ENCODE assay signal across 11 cellular contexts in the genomic region with DNA sequence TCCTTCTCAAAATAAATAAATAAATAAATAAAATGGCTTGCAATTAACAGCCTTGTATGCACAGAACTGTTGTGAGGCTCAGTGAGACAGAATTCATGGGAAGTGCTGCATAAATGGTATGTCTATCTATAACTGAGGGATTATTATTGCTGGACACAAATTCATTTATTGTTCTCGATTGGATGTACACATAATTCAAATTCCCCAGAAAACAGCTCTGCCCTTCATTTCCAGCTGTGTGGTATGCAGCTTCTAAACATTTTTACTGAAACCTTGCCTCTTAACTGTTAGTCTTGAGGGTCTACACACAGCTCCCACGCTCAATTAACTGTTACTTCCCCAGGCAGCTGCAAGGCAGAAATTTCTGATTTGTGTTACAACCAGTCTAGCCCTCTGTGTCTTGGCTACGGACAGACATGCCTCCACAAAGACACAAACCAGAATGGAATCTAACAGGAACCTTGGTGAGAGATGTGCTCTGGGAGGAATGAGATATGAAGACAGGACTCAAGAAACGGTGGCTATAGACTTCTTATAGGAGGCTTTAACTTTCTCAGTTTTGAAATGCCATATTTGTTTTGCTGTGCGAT.
A peak's percentile ranks its signal among the peaks of the same experiment; 100 is the strongest.
DNase-seq lines count a peak whose midpoint lies in the region; ATAC-seq lines count a peak whose summit lies in the region.
"Had no signal": no experiment of that assay in that cellular context is flagged by ENCODE, and none has a peak within 500 bp of the region (broad histone marks: within the 10 kb centered on the region; RNA-seq: fewer than 3 reads in every experiment).

No MANE protein-coding gene starts in this region.

- peaks cover 65% of the 10 kb centered on the region for H3K4me1 Mint-ChIP-seq in activated naive CD8-positive, alpha-beta T cell treated with anti-CD3 and anti-CD28 coated beads, Interleukin-2, amount 50 U/mL, for 24 hours
- peaks cover 47 to 58% of the 10 kb centered on the region in 2 donors for H3K4me1 Mint-ChIP-seq in immature natural killer cell
- H3K4me1 Mint-ChIP-seq in CD4-positive, alpha-beta memory T cell: peaks cover 15 to 24% (median 19%) of the 10 kb centered on the region in 4 donors

- H2AK5ac ChIP-seq in mesendoderm (ENCODE audit: low read length): no peak overlapping the region

- peaks cover 20% of the 10 kb centered on the region for H3K4me1 ChIP-seq in right cardiac atrium (ENCODE audit: control insufficient read depth, insufficient read depth, low read length)
- H3K4me1 ChIP-seq in mesendoderm (ENCODE audit: control insufficient read depth, low read depth, low read length): peaks cover 4% of the 10 kb centered on the region
- H3K4me1 ChIP-seq in CD4-positive, alpha-beta memory T cell (ENCODE audit: insufficient read depth, low read length): peaks cover 16% of the 10 kb centered on the region

- no peak overlapping the region for H4K5ac ChIP-seq in mesendoderm (ENCODE audit: low read length)

- no peak overlapping the region for H3K9ac ChIP-seq in mesendoderm (ENCODE audit: low read length)

- peak overlapping the region; percentile 35 for H3K27ac ChIP-seq in right cardiac atrium (ENCODE audit: low read length)
- H3K27ac ChIP-seq in mesendoderm (ENCODE audit: low read depth, low read length): no peak overlapping the region
- no peak overlapping the region for H3K27ac ChIP-seq in CD4-positive, alpha-beta memory T cell (ENCODE audit: low read depth, low read length)

- H3K56ac ChIP-seq in mesendoderm (ENCODE audit: low read length): no peak overlapping the region

- H3K36me3 Mint-ChIP-seq in activated naive CD8-positive, alpha-beta T cell treated with anti-CD3 and anti-CD28 coated beads, Interleukin-2, amount 50 U/mL, for 24 hours (ENCODE audit: low read depth): no peaks in the 10 kb centered on the region
- no peaks in the 10 kb centered on the region for H3K36me3 Mint-ChIP-seq in immature natural killer cell
- H3K36me3 Mint-ChIP-seq in CD4-positive, alpha-beta memory T cell: no peaks in the 10 kb centered on the region

- no peaks in the 10 kb centered on the region for H3K27me3 ChIP-seq in right cardiac atrium (ENCODE audit: control insufficient read depth, insufficient read depth)
- no peaks in the 10 kb centered on the region for H3K27me3 ChIP-seq in mesendoderm (ENCODE audit: insufficient read depth, low read length, poor library complexity)
- H3K27me3 ChIP-seq in CD4-positive, alpha-beta memory T cell (ENCODE audit: insufficient read depth, low read length): no peaks in the 10 kb centered on the region

- H2BK15ac ChIP-seq in mesendoderm (replicated peaks; ENCODE audit: low read depth): peak overlapping the region; percentile 41

- no peak overlapping the region for H4K8ac ChIP-seq in mesendoderm (ENCODE audit: low read depth, low read length)

- peak overlapping the region; percentile 23 for H3K18ac ChIP-seq in mesendoderm (ENCODE audit: low read length)

- CTCF ChIA-PET in CD4-positive, alpha-beta memory T cell (lab: Charles Lee; ENCODE audit: partially characterized antibody): no interaction called here

- POLR2A ChIA-PET in CD4-positive, alpha-beta memory T cell (lab: Charles Lee; ENCODE audit: partially characterized antibody): interaction anchor here (1.0 kb wide), 1 partner anchor 23 kb away, joined by 3 read pairs; no protein-coding TSS in a partner anchor

- no peak overlapping the region for H2BK5ac ChIP-seq in mesendoderm (ENCODE audit: low read length)

- no peaks in the 10 kb centered on the region for H3K9me3 ChIP-seq in right cardiac atrium (ENCODE audit: control insufficient read depth, low read length)
- no peaks in the 10 kb centered on the region for H3K9me3 ChIP-seq in CD4-positive, alpha-beta memory T cell (ENCODE audit: control insufficient read depth in 1 of 2, low read length in 2 of 2)

- H3K79me1 ChIP-seq in mesendoderm (ENCODE audit: low read length): no peaks in the 10 kb centered on the region

- peak overlapping the region; percentile 60 for H3K4me3 Mint-ChIP-seq in activated naive CD8-positive, alpha-beta T cell treated with anti-CD3 and anti-CD28 coated beads, Interleukin-2, amount 50 U/mL, for 24 hours
- peak overlapping the region in 1 of 5 donors; percentile 40 for H3K4me3 Mint-ChIP-seq in immature natural killer cell
- no peak overlapping the region for H3K4me3 Mint-ChIP-seq in CD4-positive, alpha-beta memory T cell

- no peak overlapping the region for H3K4ac ChIP-seq in mesendoderm (ENCODE audit: low read depth, low read length)

- ATAC-seq in right cardiac atrium: no peak
- ATAC-seq in left cardiac atrium: no peak
- no peak for ATAC-seq in activated naive CD8-positive, alpha-beta T cell treated with anti-CD3 and anti-CD28 coated beads, Interleukin-2, amount 50 U/mL, for 24 hours
- no peak for ATAC-seq in GM21528 (IDR thresholded peaks at IDR 0.05; ENCODE audit: low FRiP score, unreplicated experiment)

- WGBS in right cardiac atrium: 65% methylated on average over 5 of the region's 5 CpGs
- no CpG with 5 or more reads among the region's 5 CpGs for WGBS in mesendoderm (ENCODE audit: extremely low coverage, insufficient coverage, low lambda C conversion rate)

- no peaks in the 10 kb centered on the region for H3K79me2 ChIP-seq in mesendoderm (ENCODE audit: control insufficient read depth, insufficient read depth, low read length)

- H3K36me3 ChIP-seq in mesendoderm (ENCODE audit: control insufficient read depth, insufficient read depth, low read length): no peaks in the 10 kb centered on the region
- no peaks in the 10 kb centered on the region for H3K36me3 ChIP-seq in CD4-positive, alpha-beta memory T cell (ENCODE audit: insufficient read depth, low read length)

- H3K23ac ChIP-seq in mesendoderm (ENCODE audit: low read length): no peak overlapping the region

- H3K27me3 Mint-ChIP-seq in activated naive CD8-positive, alpha-beta T cell treated with anti-CD3 and anti-CD28 coated beads, Interleukin-2, amount 50 U/mL, for 24 hours: peaks cover 2% of the 10 kb centered on the region
- H3K27me3 Mint-ChIP-seq in immature natural killer cell (ENCODE audit: low read depth in 3 of 3): peaks cover 0 to 5% (median 2%) of the 10 kb centered on the region in 3 donors
- no peaks in the 10 kb centered on the region for H3K27me3 Mint-ChIP-seq in CD4-positive, alpha-beta memory T cell

- no peaks in the 10 kb centered on the region for H3K9me3 Mint-ChIP-seq in activated naive CD8-positive, alpha-beta T cell treated with anti-CD3 and anti-CD28 coated beads, Interleukin-2, amount 50 U/mL, for 24 hours
- H3K9me3 Mint-ChIP-seq in immature natural killer cell: no peaks in the 10 kb centered on the region
- H3K9me3 Mint-ChIP-seq in CD4-positive, alpha-beta memory T cell: no peaks in the 10 kb centered on the region

- no peak overlapping the region for H2BK120ac ChIP-seq in mesendoderm (ENCODE audit: low read depth, low read length)

- H3K4me3 ChIP-seq in right cardiac atrium (ENCODE audit: low read length) (no peak overlapping the region), mesendoderm (ENCODE audit: low read length) (no peak overlapping the region)
- no peak overlapping the region for H3K4me3 ChIP-seq in CD4-positive, alpha-beta memory T cell (ENCODE audit: low read length in 2 of 2)

- no peak overlapping the region for H3K4me2 ChIP-seq in mesendoderm (ENCODE audit: low read length)

- DNase-seq in right cardiac atrium: no peak
- DNase-seq in left cardiac atrium: no peak
- no peak for DNase-seq in activated naive CD8-positive, alpha-beta T cell treated with anti-CD3 and anti-CD28 coated beads, Interleukin-2, amount 50 U/mL, for 24 hours
- DNase-seq in mesendoderm: no peak
- DNase-seq in AML-193 (lab: John Stamatoyannopoulos, UW): no peak
- DNase-seq in immature natural killer cell: no peak
- DNase-seq in CD4-positive, alpha-beta memory T cell: no peak
- DNase-seq: dermis blood vessel endothelial cell, GDM1, NCI-H187 had no signal

- intact Hi-C loops in right cardiac atrium (cut with DNase I) (no loop called here), left cardiac atrium (cut with DNase I) (no loop called here)
- intact Hi-C loops in CD4-positive, alpha-beta memory T cell (cut with micrococcal nuclease): no loop called here

- H3K27ac Mint-ChIP-seq in activated naive CD8-positive, alpha-beta T cell treated with anti-CD3 and anti-CD28 coated beads, Interleukin-2, amount 50 U/mL, for 24 hours: peak overlapping the region; percentile 95
- peak overlapping the region in 3 of 6 donors; percentile 54 to 68 (median 64) for H3K27ac Mint-ChIP-seq in immature natural killer cell
- no peak overlapping the region for H3K27ac Mint-ChIP-seq in CD4-positive, alpha-beta memory T cell
